Comparison of ENCODE assay signal across 1 cellular context in genomic region chr16:67892375-67892774, GRCh38.
TF ChIP-seq lines count a peak whose summit lies in the region.

No MANE protein-coding gene starts in this region.

TF ChIP-seq in H1, 55 proteins besides CTCF, POLR2A, EP300 and RAD21:
- no peak for TF ChIP-seq ATF3 (IDR thresholded peaks at IDR 0.05; ENCODE audit: insufficient read depth, low read depth, low read length)
- no peak for TF ChIP-seq KDM4A (IDR thresholded peaks at IDR 0.05; ENCODE audit: low read depth, low read length, severe bottlenecking)
- no peak for TF ChIP-seq JUND (IDR thresholded peaks at IDR 0.05; ENCODE audit: low read length)
- TF ChIP-seq BCL11A (IDR thresholded peaks at IDR 0.05; ENCODE audit: low read depth in 2 of 2, low read length in 2 of 2): no peak
- no peak for TF ChIP-seq SUZ12 (IDR thresholded peaks at IDR 0.05; ENCODE audit: low read length)
- TF ChIP-seq TAF7 (optimal IDR thresholded peaks at IDR 0.05; ENCODE audit: borderline replicate concordance, low read depth, low read length): no peak
